In the genomic region with DNA sequence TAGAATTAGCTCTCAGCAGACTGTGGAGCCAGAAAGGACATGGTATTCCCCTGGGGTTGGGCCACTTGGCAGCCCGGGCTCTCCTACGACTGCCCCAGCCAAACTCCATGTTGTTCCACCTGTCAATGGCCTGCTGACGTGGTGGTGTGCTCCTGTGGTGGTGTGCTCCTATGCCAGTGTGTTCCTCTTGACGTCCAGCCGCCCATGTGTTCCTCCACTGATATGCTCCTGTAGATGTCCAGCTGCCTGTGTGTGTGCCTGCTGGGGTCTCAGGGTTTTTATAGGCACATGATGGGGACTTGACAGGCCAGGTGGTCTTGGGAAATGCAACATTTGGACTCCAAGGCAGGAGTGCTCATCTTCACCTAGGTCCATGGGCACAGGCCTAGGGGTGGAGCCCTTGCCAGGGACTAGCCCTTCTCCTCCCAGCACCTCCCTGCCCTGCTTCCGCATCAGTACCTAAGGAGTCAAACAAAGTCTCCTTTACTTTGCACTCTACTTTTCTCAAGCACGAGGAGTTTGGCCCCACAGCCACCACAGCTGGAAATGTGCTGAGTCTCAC, we compare ENCODE assay signal across 23 cellular contexts.
"Had no signal": no experiment of that assay in that cellular context is flagged by ENCODE, and none has a peak within 500 bp of the region (broad histone marks: within the 10 kb centered on the region; RNA-seq: fewer than 3 reads in every experiment).

No MANE protein-coding gene starts in this region.

- H3K4me1 ChIP-seq: SJSA1 had no signal

- H3K4me3 ChIP-seq: MG63, SJSA1, SK-N-MC had no signal

- H3K36me3 ChIP-seq: MG63, SJSA1 had no signal

- FAIRE-seq: HepG2, RCC 7860 had no signal

- H3K9me3 ChIP-seq: MG63, SJSA1 had no signal

- H3K27ac ChIP-seq: SJSA1, SK-N-MC had no signal

- DNase-seq: IMR-90, Karpas-422, KG1, MG63, NCI-H1092, NCI-H1436, NCI-H187, NCI-H2029, NCI-H2081 treated with DMSO at 0.1 percent for 48 hours, NCI-H2171, NCI-H226, NCI-H446, NCI-H510A, NCI-H524 treated with DMSO at 0.1 percent for 48 hours, NCI-H69, NCI-H774, Right ventricle myocardium superior, RPMI8226, SIG-M5 had no signal

- ATAC-seq: HepG2 had no signal

- H3K27me3 ChIP-seq: MG63, SJSA1 had no signal
